ENCODE assay signal across 8 cellular contexts in the genomic region with DNA sequence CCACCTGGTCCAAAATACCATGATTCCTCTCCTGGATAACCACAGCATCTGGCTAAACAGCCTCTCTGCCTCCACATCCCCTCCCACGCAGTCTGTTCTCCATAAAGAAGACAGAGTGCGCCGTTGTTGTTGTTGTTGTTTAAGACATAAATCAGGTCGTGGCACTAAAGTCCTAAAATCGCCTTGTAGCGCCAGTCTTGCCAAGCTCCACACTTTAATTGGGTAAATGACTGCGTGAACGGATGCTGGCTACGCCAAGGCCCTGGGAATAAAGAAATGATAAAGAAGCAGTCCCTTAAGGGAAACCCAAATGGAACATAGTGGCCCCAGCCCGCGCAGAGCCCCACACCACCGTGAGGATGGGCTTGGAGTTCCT. TPM values are rescaled to one million over a fixed set of nuclear protein-coding genes. Genes with fewer than 3 reads are reported as not detected.
A peak's percentile ranks its signal among the peaks of the same experiment; 100 is the strongest.
DNase-seq lines count a peak whose midpoint lies in the region; ATAC-seq lines count a peak whose summit lies in the region.

No MANE protein-coding gene starts in this region.

- DNase-seq in NCI-H1105 treated with DMSO at 0.1 percent for 48 hours (lab: John Stamatoyannopoulos, UW) (peak; percentile 36), NCI-H1105 (lab: John Stamatoyannopoulos, UW) (no peak)
- no peak for DNase-seq in activated CD4-positive, alpha-beta memory T cell treated with anti-CD3 and anti-CD28 coated beads, Interleukin-2, amount 10 ng/mL, durations not matched to agents 7 days and 5 days
- DNase-seq in stimulated activated naive B cell treated with anti-CD40 and anti-IgM and Interleukin-4, amounts not matched to agents 10 μg/mL and 1 μg/mL and 100 μg/mL, for 72 hours, result no peak

- peaks cover 38% of the 10 kb centered on the region for H3K4me1 Mint-ChIP-seq in activated CD4-positive, alpha-beta memory T cell treated with anti-CD3 and anti-CD28 coated beads, Interleukin-2, amount 10 ng/mL, durations not matched to agents 7 days and 5 days
- H3K4me1 Mint-ChIP-seq in stimulated activated naive B cell treated with anti-CD40 and anti-IgM and Interleukin-4, amounts not matched to agents 10 μg/mL and 1 μg/mL and 100 μg/mL, for 72 hours, result peaks cover 16 to 25% of the 10 kb centered on the region in 2 donors

- POLR2A ChIA-PET in activated CD4-positive, alpha-beta memory T cell treated with anti-CD3 and anti-CD28 coated beads, Interleukin-2, amount 10 ng/mL, durations not matched to agents 7 days and 5 days (lab: Charles Lee), result interaction anchor here (0.6 to 4.2 kb wide), 11 partner anchors 8 to 178 kb away, joined by 3 to 97 read pairs (median 3); no protein-coding TSS in a partner anchor

- H3K27me3 Mint-ChIP-seq in activated CD4-positive, alpha-beta memory T cell treated with anti-CD3 and anti-CD28 coated beads, Interleukin-2, amount 10 ng/mL, durations not matched to agents 7 days and 5 days, result peaks cover 11% of the 10 kb centered on the region
- peaks cover 28 to 30% of the 10 kb centered on the region in 2 donors for H3K27me3 Mint-ChIP-seq in stimulated activated naive B cell treated with anti-CD40 and anti-IgM and Interleukin-4, amounts not matched to agents 10 μg/mL and 1 μg/mL and 100 μg/mL, for 72 hours

- H3K4me3 ChIP-seq in iPS-15b (ENCODE audit: low read depth, low read length), result peak overlapping the region; percentile 88

- H3K4me3 Mint-ChIP-seq in activated CD4-positive, alpha-beta memory T cell treated with anti-CD3 and anti-CD28 coated beads, Interleukin-2, amount 10 ng/mL, durations not matched to agents 7 days and 5 days, result peak overlapping the region; percentile 76
- H3K4me3 Mint-ChIP-seq in stimulated activated naive B cell treated with anti-CD40 and anti-IgM and Interleukin-4, amounts not matched to agents 10 μg/mL and 1 μg/mL and 100 μg/mL, for 72 hours, result peak overlapping the region; percentile 79 to 95

- peaks cover 11% of the 10 kb centered on the region for H3K4me1 ChIP-seq in iPS-15b (ENCODE audit: control insufficient read depth, insufficient read depth, low read length)

- H3K9me3 ChIP-seq in iPS-15b (ENCODE audit: control insufficient read depth, insufficient read depth, low read length), result no peaks in the 10 kb centered on the region

- H3K36me3 Mint-ChIP-seq in activated CD4-positive, alpha-beta memory T cell treated with anti-CD3 and anti-CD28 coated beads, Interleukin-2, amount 10 ng/mL, durations not matched to agents 7 days and 5 days (ENCODE audit: low read depth), result peaks cover 43% of the 10 kb centered on the region
- H3K36me3 Mint-ChIP-seq in stimulated activated naive B cell treated with anti-CD40 and anti-IgM and Interleukin-4, amounts not matched to agents 10 μg/mL and 1 μg/mL and 100 μg/mL, for 72 hours, result peaks cover 6 to 14% of the 10 kb centered on the region in 2 donors

- CTCF ChIA-PET in activated CD4-positive, alpha-beta memory T cell treated with anti-CD3 and anti-CD28 coated beads, Interleukin-2, amount 10 ng/mL, durations not matched to agents 7 days and 5 days (lab: Charles Lee), result interaction anchor here (3.8 kb wide), 1 partner anchor 13 kb away, joined by 24 read pairs; no protein-coding TSS in a partner anchor

- H3K27me3 ChIP-seq in iPS-15b (ENCODE audit: control insufficient read depth, insufficient read depth, low read length), result peaks cover 20% of the 10 kb centered on the region

- ATAC-seq in stimulated activated naive B cell treated with anti-CD40 and anti-IgM and Interleukin-4, amounts not matched to agents 10 μg/mL and 1 μg/mL and 100 μg/mL, for 72 hours (replicated peaks), result no peak
- ATAC-seq in GM19395 (IDR thresholded peaks at IDR 0.05; ENCODE audit: unreplicated experiment), result no peak
- ATAC-seq in HG03280 (IDR thresholded peaks at IDR 0.05; ENCODE audit: unreplicated experiment), result no peak
- ATAC-seq in HG03135 (IDR thresholded peaks at IDR 0.05; ENCODE audit: unreplicated experiment), result no peak

- peak overlapping the region; percentile 67 for H3K27ac Mint-ChIP-seq in activated CD4-positive, alpha-beta memory T cell treated with anti-CD3 and anti-CD28 coated beads, Interleukin-2, amount 10 ng/mL, durations not matched to agents 7 days and 5 days
- H3K27ac Mint-ChIP-seq in stimulated activated naive B cell treated with anti-CD40 and anti-IgM and Interleukin-4, amounts not matched to agents 10 μg/mL and 1 μg/mL and 100 μg/mL, for 72 hours, result peak overlapping the region; percentile 43

- H3K36me3 ChIP-seq in iPS-15b (ENCODE audit: control insufficient read depth, insufficient read depth, low read length), result no peaks in the 10 kb centered on the region

- H3K9ac ChIP-seq in iPS-15b (ENCODE audit: low read depth, low read length), result no peak overlapping the region

- no peaks in the 10 kb centered on the region for H3K9me3 Mint-ChIP-seq in activated CD4-positive, alpha-beta memory T cell treated with anti-CD3 and anti-CD28 coated beads, Interleukin-2, amount 10 ng/mL, durations not matched to agents 7 days and 5 days
- no peaks in the 10 kb centered on the region for H3K9me3 Mint-ChIP-seq in stimulated activated naive B cell treated with anti-CD40 and anti-IgM and Interleukin-4, amounts not matched to agents 10 μg/mL and 1 μg/mL and 100 μg/mL, for 72 hours

RNA-seq across cellular contexts. Expression of a gene that starts 0.4 kb away (rescaled TPM):
- total RNA-seq in activated CD4-positive, alpha-beta memory T cell treated with anti-CD3 and anti-CD28 coated beads, Interleukin-2, amount 10 ng/mL, durations not matched to agents 7 days and 5 days, result 100 to 1,000 TPM; 206 to 216 TPM

RNA-seq across cellular contexts. Expression of a gene that starts 34.0 kb away (rescaled TPM):
- total RNA-seq in activated CD4-positive, alpha-beta memory T cell treated with anti-CD3 and anti-CD28 coated beads, Interleukin-2, amount 10 ng/mL, durations not matched to agents 7 days and 5 days, result not detected
